In the genomic region with DNA sequence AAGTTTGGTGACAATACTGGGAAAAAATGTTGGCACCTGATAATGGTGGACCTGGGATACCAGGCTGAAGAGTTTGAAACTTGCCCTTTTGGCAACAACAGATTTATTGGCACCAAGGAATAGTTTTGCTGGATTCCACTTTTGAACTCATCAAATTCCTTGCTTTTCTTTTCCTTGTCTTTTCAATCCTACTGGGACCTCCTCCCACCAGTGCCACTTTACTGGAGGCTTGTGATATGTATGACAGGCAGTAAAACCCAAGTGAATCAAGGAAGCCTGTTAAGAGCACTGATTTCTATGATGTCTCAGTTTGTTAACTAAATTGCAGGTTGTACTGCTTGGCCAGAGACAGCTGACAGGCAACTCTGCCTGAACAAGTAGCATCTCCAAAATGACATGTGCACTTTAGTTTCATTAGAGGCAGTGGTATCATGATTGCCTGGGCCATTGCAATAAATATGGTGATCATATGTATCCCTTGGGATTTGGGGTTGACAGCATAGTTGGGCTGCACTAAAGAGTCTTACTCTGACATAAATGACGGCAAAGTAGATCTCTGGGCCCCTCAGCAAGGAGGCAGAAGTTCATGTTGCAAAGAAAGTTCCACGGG, we compare ENCODE assay signal across 33 cellular contexts.
A peak's percentile ranks its signal among the peaks of the same experiment; 100 is the strongest.
DNase-seq lines count a peak whose midpoint lies in the region; ATAC-seq and TF ChIP-seq lines count a peak whose summit lies in the region.
"Had no signal": no experiment of that assay in that cellular context is flagged by ENCODE, and none has a peak within 500 bp of the region (broad histone marks: within the 10 kb centered on the region; RNA-seq: fewer than 3 reads in every experiment).

No MANE protein-coding gene starts in this region.

- H3K36me3 Mint-ChIP-seq in nephron progenitor cell (ENCODE audit: low read depth) = peaks cover 4% of the 10 kb centered on the region
- no peaks in the 10 kb centered on the region for H3K36me3 Mint-ChIP-seq in CD8-positive, alpha-beta T cell
- H3K36me3 Mint-ChIP-seq: CD14-positive monocyte; CD4-positive, alpha-beta memory T cell; CD4-positive, CD25-positive, alpha-beta regulatory T cell; CD8-positive, alpha-beta memory T cell had no signal

- no peaks in the 10 kb centered on the region for H3K9me3 ChIP-seq in neural cell (ENCODE audit: low read length)
- no peaks in the 10 kb centered on the region for H3K9me3 ChIP-seq in CD8-positive, alpha-beta T cell (ENCODE audit: low read length)
- H3K9me3 ChIP-seq: A549; BE2C; BLaER1; BLaER1 treated with 17β-estradiol and CSF1 and Interleukin-3, amounts not matched to agents 10 nM and 100 nM; Caco-2 had no signal

- no peaks in the 10 kb centered on the region for H3F3A ChIP-seq in neural cell (ENCODE audit: insufficient read depth, low read length, poor library complexity, severe bottlenecking)

- H3K9ac ChIP-seq in neural cell (ENCODE audit: low read length) = no peak overlapping the region
- H3K9ac ChIP-seq: BLaER1; BLaER1 treated with 17β-estradiol and CSF1 and Interleukin-3, amounts not matched to agents 10 nM and 100 nM had no signal

- H3K4me3 ChIP-seq in neural cell (ENCODE audit: low read length) = no peak overlapping the region
- no peak overlapping the region for H3K4me3 ChIP-seq in CD8-positive, alpha-beta T cell (ENCODE audit: low read depth, low read length)
- H3K4me3 ChIP-seq: A549; BLaER1; BLaER1 treated with 17β-estradiol and CSF1 and Interleukin-3, amounts not matched to agents 10 nM and 100 nM had no signal

- H3K27ac ChIP-seq in neural cell (ENCODE audit: low read length) = peak overlapping the region; percentile 82
- no peak overlapping the region for H3K27ac ChIP-seq in CD8-positive, alpha-beta T cell (ENCODE audit: low read depth, low read length)
- H3K27ac ChIP-seq: 22Rv1; A549; BLaER1; BLaER1 treated with 17β-estradiol and CSF1 and Interleukin-3, amounts not matched to agents 10 nM and 100 nM; C4-2B had no signal

- H3K4me3 Mint-ChIP-seq in nephron progenitor cell = no peak overlapping the region
- no peak overlapping the region for H3K4me3 Mint-ChIP-seq in CD8-positive, alpha-beta T cell
- H3K4me3 Mint-ChIP-seq: B cell; CD14-positive monocyte; CD4-positive, alpha-beta memory T cell; CD4-positive, alpha-beta T cell; CD4-positive, CD25-positive, alpha-beta regulatory T cell; CD8-positive, alpha-beta memory T cell had no signal

- TF ChIP-seq CTCF in nephron progenitor cell (IDR thresholded peaks at IDR 0.05) (no peak), neural cell (IDR thresholded peaks at IDR 0.05; ENCODE audit: poor library complexity, severe bottlenecking) (no peak)
- TF ChIP-seq CTCF in CD8-positive, alpha-beta T cell (IDR thresholded peaks at IDR 0.05) = no peak

- TF ChIP-seq EP300 in neural cell (conservative IDR thresholded peaks at IDR 0.05; ENCODE audit: poor library complexity, severe bottlenecking) = peak; percentile 99

- H2AFZ ChIP-seq in neural cell (ENCODE audit: low read depth, low read length) = no peak overlapping the region

- H3K4me1 Mint-ChIP-seq in nephron progenitor cell = peaks cover 20% of the 10 kb centered on the region
- no peaks in the 10 kb centered on the region for H3K4me1 Mint-ChIP-seq in CD8-positive, alpha-beta T cell (ENCODE audit: low read depth)
- H3K4me1 Mint-ChIP-seq: B cell; CD14-positive monocyte; CD4-positive, alpha-beta memory T cell; CD4-positive, CD25-positive, alpha-beta regulatory T cell; CD8-positive, alpha-beta memory T cell had no signal

- intact Hi-C loops in CD8-positive, alpha-beta T cell (cut with DNase I, micrococcal nuclease) = no loop called here

- H3K27ac Mint-ChIP-seq in nephron progenitor cell = peak overlapping the region; percentile 68
- no peak overlapping the region for H3K27ac Mint-ChIP-seq in CD8-positive, alpha-beta T cell
- H3K27ac Mint-ChIP-seq: B cell; CD14-positive monocyte; CD4-positive, alpha-beta memory T cell; CD4-positive, alpha-beta T cell; CD4-positive, CD25-positive, alpha-beta regulatory T cell; CD8-positive, alpha-beta memory T cell had no signal

- H3K27me3 ChIP-seq in neural cell (ENCODE audit: insufficient read depth, low read depth, low read length) = no peaks in the 10 kb centered on the region
- H3K27me3 ChIP-seq in CD8-positive, alpha-beta T cell (ENCODE audit: insufficient read depth, low read length) = no peaks in the 10 kb centered on the region
- H3K27me3 ChIP-seq: BE2C; BLaER1; BLaER1 treated with 17β-estradiol and CSF1 and Interleukin-3, amounts not matched to agents 10 nM and 100 nM had no signal

- H3K27me3 Mint-ChIP-seq in nephron progenitor cell (ENCODE audit: low read depth, poor library complexity) = peaks cover 4% of the 10 kb centered on the region
- H3K27me3 Mint-ChIP-seq in CD8-positive, alpha-beta T cell (ENCODE audit: low read depth) = no peaks in the 10 kb centered on the region
- H3K27me3 Mint-ChIP-seq: B cell; CD4-positive, alpha-beta memory T cell; CD4-positive, alpha-beta T cell; CD4-positive, CD25-positive, alpha-beta regulatory T cell; CD8-positive, alpha-beta memory T cell had no signal

- CTCF ChIA-PET in CD8-positive, alpha-beta T cell (lab: Charles Lee) = no interaction called here

- DNase-seq in NCI-H2171 treated with DMSO at 0.1 percent for 48 hours (lab: John Stamatoyannopoulos, UW) (peak; percentile 19), NCI-H2171 (lab: John Stamatoyannopoulos, UW) (no peak), NCI-H69 (lab: John Stamatoyannopoulos, UW) (peak; percentile 37), nephron progenitor cell (no peak), DMS53 (lab: John Stamatoyannopoulos, UW) (no peak), NCI-H2107 treated with DMSO at 0.1 percent for 48 hours (lab: John Stamatoyannopoulos, UW; ENCODE audit: unreplicated experiment) (no peak)
- no peak for DNase-seq in CD8-positive, alpha-beta T cell
- DNase-seq: 8988T; ACHN; AML-193; BE2C; C1 segment of cervical spinal cord; Caco-2; Calu3; CD4-positive, alpha-beta memory T cell; CD4-positive, alpha-beta T cell; CD4-positive, CD25-positive, alpha-beta regulatory T cell; CD8-positive, alpha-beta memory T cell; COR-L47; DMS 273 treated with DMSO at 0.1 percent for 48 hours; DMS153; DMS79; DMS79 treated with DMSO at 0.1 percent for 48 hours; DND-41; EL had no signal

- TF ChIP-seq RAD21 in neural cell (conservative IDR thresholded peaks at IDR 0.05) = no peak

- no peak overlapping the region for H3K4me2 ChIP-seq in neural cell (ENCODE audit: low read length)
- H3K4me2 ChIP-seq: A549; BLaER1; BLaER1 treated with 17β-estradiol and CSF1 and Interleukin-3, amounts not matched to agents 10 nM and 100 nM had no signal

- H3K9me2 ChIP-seq in neural cell (ENCODE audit: insufficient read depth, low read length) = no peaks in the 10 kb centered on the region

- H3K9me3 Mint-ChIP-seq in nephron progenitor cell = no peaks in the 10 kb centered on the region
- H3K9me3 Mint-ChIP-seq in CD8-positive, alpha-beta T cell = peaks cover 3% of the 10 kb centered on the region

- POLR2A ChIA-PET in CD8-positive, alpha-beta T cell (lab: Charles Lee) = no interaction called here

- no peaks in the 10 kb centered on the region for H3K36me3 ChIP-seq in neural cell (ENCODE audit: insufficient read depth, low read length)
- H3K36me3 ChIP-seq in CD8-positive, alpha-beta T cell (ENCODE audit: insufficient read depth, low read length) = no peaks in the 10 kb centered on the region
- H3K36me3 ChIP-seq: BE2C; BLaER1; BLaER1 treated with 17β-estradiol and CSF1 and Interleukin-3, amounts not matched to agents 10 nM and 100 nM had no signal

- no peaks in the 10 kb centered on the region for H4K20me1 ChIP-seq in neural cell (ENCODE audit: insufficient read depth)
- H4K20me1 ChIP-seq: BLaER1; BLaER1 treated with 17β-estradiol and CSF1 and Interleukin-3, amounts not matched to agents 10 nM and 100 nM had no signal

- H3K4me1 ChIP-seq in CD8-positive, alpha-beta T cell (ENCODE audit: insufficient read depth, low read length) = no peaks in the 10 kb centered on the region
- H3K4me1 ChIP-seq: A549; BE2C; BLaER1; BLaER1 treated with 17β-estradiol and CSF1 and Interleukin-3, amounts not matched to agents 10 nM and 100 nM; Caco-2 had no signal

- H3K79me2 ChIP-seq in neural cell (replicated peaks; ENCODE audit: insufficient read depth, low read length) = peaks cover 7% of the 10 kb centered on the region

- no peak for ATAC-seq in CD8-positive, alpha-beta T cell
- ATAC-seq: A549 had no signal

TF ChIP-seq in neural cell, 6 proteins besides CTCF, POLR2A, EP300 and RAD21:
- TF ChIP-seq MXI1 (conservative IDR thresholded peaks at IDR 0.05; ENCODE audit: poor library complexity, severe bottlenecking) (no peak), EZH2 (IDR thresholded peaks at IDR 0.05; ENCODE audit: borderline replicate concordance, insufficient read depth, low read length, poor library complexity, severe bottlenecking) (no peak), POLR2AphosphoS5 (IDR thresholded peaks at IDR 0.05) (peak; percentile 96), SMC3 (conservative IDR thresholded peaks at IDR 0.05; ENCODE audit: poor library complexity) (no peak), TAF1 (IDR thresholded peaks at IDR 0.05; ENCODE audit: low read depth) (no peak)
- TF ChIP-seq, protein P1, sequence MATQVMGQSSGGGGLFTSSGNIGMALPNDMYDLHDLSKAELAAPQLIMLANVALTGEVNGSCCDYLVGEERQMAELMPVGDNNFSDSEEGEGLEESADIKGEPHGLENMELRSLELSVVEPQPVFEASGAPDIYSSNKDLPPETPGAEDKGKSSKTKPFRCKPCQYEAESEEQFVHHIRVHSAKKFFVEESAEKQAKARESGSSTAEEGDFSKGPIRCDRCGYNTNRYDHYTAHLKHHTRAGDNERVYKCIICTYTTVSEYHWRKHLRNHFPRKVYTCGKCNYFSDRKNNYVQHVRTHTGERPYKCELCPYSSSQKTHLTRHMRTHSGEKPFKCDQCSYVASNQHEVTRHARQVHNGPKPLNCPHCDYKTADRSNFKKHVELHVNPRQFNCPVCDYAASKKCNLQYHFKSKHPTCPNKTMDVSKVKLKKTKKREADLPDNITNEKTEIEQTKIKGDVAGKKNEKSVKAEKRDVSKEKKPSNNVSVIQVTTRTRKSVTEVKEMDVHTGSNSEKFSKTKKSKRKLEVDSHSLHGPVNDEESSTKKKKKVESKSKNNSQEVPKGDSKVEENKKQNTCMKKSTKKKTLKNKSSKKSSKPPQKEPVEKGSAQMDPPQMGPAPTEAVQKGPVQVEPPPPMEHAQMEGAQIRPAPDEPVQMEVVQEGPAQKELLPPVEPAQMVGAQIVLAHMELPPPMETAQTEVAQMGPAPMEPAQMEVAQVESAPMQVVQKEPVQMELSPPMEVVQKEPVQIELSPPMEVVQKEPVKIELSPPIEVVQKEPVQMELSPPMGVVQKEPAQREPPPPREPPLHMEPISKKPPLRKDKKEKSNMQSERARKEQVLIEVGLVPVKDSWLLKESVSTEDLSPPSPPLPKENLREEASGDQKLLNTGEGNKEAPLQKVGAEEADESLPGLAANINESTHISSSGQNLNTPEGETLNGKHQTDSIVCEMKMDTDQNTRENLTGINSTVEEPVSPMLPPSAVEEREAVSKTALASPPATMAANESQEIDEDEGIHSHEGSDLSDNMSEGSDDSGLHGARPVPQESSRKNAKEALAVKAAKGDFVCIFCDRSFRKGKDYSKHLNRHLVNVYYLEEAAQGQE (IDR thresholded peaks at IDR 0.05; ENCODE audit: borderline replicate concordance) = peak; percentile 97

Comparison
In these comparisons a context has a peak if more than half of its experiments do, and no peak if none do; other contexts are left out.
1. DNase-seq: peak in NCI-H2171 treated with DMSO at 0.1 percent for 48 hours (single experiment) and NCI-H69 (single experiment); none in NCI-H2171 (single experiment), nephron progenitor cell (single experiment), DMS53 (single experiment), NCI-H2107 treated with DMSO at 0.1 percent for 48 hours (single experiment) and CD8-positive, alpha-beta T cell (0 of 7).